ENCODE assay signal across 8 cellular contexts in the genomic region with DNA sequence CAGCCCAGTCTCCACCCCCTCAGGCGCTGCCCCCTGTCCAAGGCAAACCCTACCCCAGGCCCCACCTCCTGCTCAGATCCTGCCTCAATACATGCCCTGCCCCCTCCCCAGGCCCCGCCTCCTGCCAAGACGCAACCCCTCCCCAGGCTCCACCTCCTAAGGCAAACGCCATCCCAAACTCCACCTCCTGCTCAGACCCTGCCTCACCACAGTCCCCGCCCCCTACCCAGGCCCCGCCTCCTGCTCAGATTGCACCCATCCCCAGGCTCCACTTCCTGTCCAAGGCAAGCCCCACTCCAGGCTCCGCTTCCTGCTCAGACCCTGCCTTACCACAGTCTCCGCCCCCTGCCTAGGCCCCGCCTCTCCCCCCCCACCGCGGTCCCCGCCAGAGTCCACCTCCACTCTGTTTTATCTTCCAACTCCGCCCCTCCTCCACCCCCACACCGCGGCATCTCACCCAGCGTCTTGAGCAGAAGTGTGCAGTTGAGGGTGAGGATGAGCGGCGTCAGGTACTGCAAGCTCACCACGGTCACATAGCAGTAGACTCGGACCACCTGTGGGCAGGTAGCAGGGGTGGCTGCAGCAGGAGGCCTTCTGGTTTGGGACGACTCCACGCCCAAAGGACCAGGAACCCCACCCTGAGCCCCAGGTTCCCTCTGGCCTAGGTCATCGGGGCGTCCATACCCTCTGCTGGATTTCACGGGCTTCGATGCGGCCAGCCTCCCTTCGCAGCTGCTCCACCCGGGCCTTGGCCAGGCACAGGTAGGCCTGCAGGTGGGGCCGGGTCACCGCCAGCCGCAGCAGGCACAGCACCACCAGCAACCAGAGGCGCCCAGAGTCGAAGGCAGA. TPM values are rescaled to one million over a fixed set of nuclear protein-coding genes. Genes with fewer than 3 reads are reported as not detected.
A peak's percentile ranks its signal among the peaks of the same experiment; 100 is the strongest.
DNase-seq lines count a peak whose midpoint lies in the region; ATAC-seq lines count a peak whose summit lies in the region.

No MANE protein-coding gene starts in this region.

- ATAC-seq in HG02678 (IDR thresholded peaks at IDR 0.05; ENCODE audit: unreplicated experiment) (no peak), GM21528 (IDR thresholded peaks at IDR 0.05; ENCODE audit: low FRiP score, unreplicated experiment) (no peak), GM21723 (IDR thresholded peaks at IDR 0.05; ENCODE audit: unreplicated experiment) (no peak)

- peaks cover 10% of the 10 kb centered on the region for H3K9me3 Mint-ChIP-seq in activated naive CD8-positive, alpha-beta T cell treated with anti-CD3 and anti-CD28 coated beads for 36 hours

- peaks cover 30% of the 10 kb centered on the region for H3K36me3 Mint-ChIP-seq in activated naive CD8-positive, alpha-beta T cell treated with anti-CD3 and anti-CD28 coated beads for 36 hours

- no peaks in the 10 kb centered on the region for H3K4me1 Mint-ChIP-seq in activated naive CD8-positive, alpha-beta T cell treated with anti-CD3 and anti-CD28 coated beads for 36 hours

- peak; percentile 53 for DNase-seq in stimulated activated CD4-positive, alpha-beta T cell treated with anti-CD3 and anti-CD28 coated beads, Interleukin-1b, Interleukin-23, amount 100 ng/mL, for 48 hours
- no peak for DNase-seq in stimulated activated CD4-positive, alpha-beta T cell treated with anti-CD3 and anti-CD28 coated beads, Interleukin-2, amount 100 ng/mL, for 48 hours
- DNase-seq in activated naive CD8-positive, alpha-beta T cell treated with anti-CD3 and anti-CD28 coated beads for 36 hours, result peak; percentile 48
- DNase-seq in iris pigment epithelial cell (ENCODE audit: low read depth) (peak; percentile 89), NCI-H2107 (lab: John Stamatoyannopoulos, UW) (no peak)

- no peaks in the 10 kb centered on the region for H3K27me3 Mint-ChIP-seq in activated naive CD8-positive, alpha-beta T cell treated with anti-CD3 and anti-CD28 coated beads for 36 hours

- H3K4me3 Mint-ChIP-seq in activated naive CD8-positive, alpha-beta T cell treated with anti-CD3 and anti-CD28 coated beads for 36 hours, result no peak overlapping the region

- no peak overlapping the region for H3K27ac Mint-ChIP-seq in activated naive CD8-positive, alpha-beta T cell treated with anti-CD3 and anti-CD28 coated beads for 36 hours

RNA-seq across cellular contexts. Expression of a gene that starts 17.7 kb away (rescaled TPM):
- total RNA-seq in activated naive CD8-positive, alpha-beta T cell treated with anti-CD3 and anti-CD28 coated beads for 36 hours, result 10 to 100 TPM; 24.2 to 25.8 TPM

RNA-seq across cellular contexts. Expression of a gene that starts 49.5 kb away (rescaled TPM):
- 1 to 10 TPM; 1.6 to 2.3 TPM for total RNA-seq in activated naive CD8-positive, alpha-beta T cell treated with anti-CD3 and anti-CD28 coated beads for 36 hours

RNA-seq across cellular contexts. Expression of a gene that starts 56.7 kb away (rescaled TPM):
- total RNA-seq in activated naive CD8-positive, alpha-beta T cell treated with anti-CD3 and anti-CD28 coated beads for 36 hours, result 10 to 100 TPM in 1 of 2 experiments, 1 to 10 TPM in 1; 8.0 to 10.3 TPM

Comparison
In these comparisons a context has a peak if more than half of its experiments do, and no peak if none do; other contexts are left out.
1. DNase-seq: peak in stimulated activated CD4-positive, alpha-beta T cell treated with anti-CD3 and anti-CD28 coated beads, Interleukin-1b, Interleukin-23, amount 100 ng/mL, for 48 hours (single experiment), activated naive CD8-positive, alpha-beta T cell treated with anti-CD3 and anti-CD28 coated beads for 36 hours (single experiment) and iris pigment epithelial cell (single experiment); none in stimulated activated CD4-positive, alpha-beta T cell treated with anti-CD3 and anti-CD28 coated beads, Interleukin-2, amount 100 ng/mL, for 48 hours (0 of 2) and NCI-H2107 (single experiment).